Comparison of ENCODE assay signal across 2 cellular contexts in the genomic region with DNA sequence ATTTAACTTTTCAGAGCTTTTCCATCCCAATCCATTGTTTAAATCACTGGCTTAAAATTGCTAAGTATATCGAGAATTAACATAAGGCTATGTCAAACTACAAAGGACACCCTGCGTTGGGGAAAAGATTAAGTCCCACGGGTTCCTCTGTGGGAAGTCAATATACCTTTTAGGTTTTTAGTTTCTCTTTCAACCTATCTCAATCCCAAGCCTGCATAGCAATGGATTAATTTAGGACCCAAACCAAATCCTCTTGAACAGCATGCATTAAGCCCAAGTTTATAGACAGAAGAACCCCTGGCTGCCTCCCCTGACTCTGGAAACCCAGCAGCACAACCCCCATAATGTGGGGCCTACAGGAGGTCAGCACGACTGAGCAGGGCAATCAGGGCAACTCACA.
TF ChIP-seq lines count a peak whose summit lies in the region.

No MANE protein-coding gene starts in this region.

TF ChIP-seq in SK-N-SH, 30 proteins besides CTCF, POLR2A, EP300 and RAD21 (continued from another document):
- TF ChIP-seq, protein P1, sequence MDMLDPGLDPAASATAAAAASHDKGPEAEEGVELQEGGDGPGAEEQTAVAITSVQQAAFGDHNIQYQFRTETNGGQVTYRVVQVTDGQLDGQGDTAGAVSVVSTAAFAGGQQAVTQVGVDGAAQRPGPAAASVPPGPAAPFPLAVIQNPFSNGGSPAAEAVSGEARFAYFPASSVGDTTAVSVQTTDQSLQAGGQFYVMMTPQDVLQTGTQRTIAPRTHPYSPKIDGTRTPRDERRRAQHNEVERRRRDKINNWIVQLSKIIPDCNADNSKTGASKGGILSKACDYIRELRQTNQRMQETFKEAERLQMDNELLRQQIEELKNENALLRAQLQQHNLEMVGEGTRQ (IDR thresholded peaks at IDR 0.05; ENCODE audit: borderline replicate concordance, low read depth, low read length) = no peak
- TF ChIP-seq, protein P2, sequence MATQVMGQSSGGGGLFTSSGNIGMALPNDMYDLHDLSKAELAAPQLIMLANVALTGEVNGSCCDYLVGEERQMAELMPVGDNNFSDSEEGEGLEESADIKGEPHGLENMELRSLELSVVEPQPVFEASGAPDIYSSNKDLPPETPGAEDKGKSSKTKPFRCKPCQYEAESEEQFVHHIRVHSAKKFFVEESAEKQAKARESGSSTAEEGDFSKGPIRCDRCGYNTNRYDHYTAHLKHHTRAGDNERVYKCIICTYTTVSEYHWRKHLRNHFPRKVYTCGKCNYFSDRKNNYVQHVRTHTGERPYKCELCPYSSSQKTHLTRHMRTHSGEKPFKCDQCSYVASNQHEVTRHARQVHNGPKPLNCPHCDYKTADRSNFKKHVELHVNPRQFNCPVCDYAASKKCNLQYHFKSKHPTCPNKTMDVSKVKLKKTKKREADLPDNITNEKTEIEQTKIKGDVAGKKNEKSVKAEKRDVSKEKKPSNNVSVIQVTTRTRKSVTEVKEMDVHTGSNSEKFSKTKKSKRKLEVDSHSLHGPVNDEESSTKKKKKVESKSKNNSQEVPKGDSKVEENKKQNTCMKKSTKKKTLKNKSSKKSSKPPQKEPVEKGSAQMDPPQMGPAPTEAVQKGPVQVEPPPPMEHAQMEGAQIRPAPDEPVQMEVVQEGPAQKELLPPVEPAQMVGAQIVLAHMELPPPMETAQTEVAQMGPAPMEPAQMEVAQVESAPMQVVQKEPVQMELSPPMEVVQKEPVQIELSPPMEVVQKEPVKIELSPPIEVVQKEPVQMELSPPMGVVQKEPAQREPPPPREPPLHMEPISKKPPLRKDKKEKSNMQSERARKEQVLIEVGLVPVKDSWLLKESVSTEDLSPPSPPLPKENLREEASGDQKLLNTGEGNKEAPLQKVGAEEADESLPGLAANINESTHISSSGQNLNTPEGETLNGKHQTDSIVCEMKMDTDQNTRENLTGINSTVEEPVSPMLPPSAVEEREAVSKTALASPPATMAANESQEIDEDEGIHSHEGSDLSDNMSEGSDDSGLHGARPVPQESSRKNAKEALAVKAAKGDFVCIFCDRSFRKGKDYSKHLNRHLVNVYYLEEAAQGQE (IDR thresholded peaks at IDR 0.05; ENCODE audit: low read depth, low read length) = no peak
- TF ChIP-seq FOXM1 (IDR thresholded peaks at IDR 0.05; ENCODE audit: low read depth) (no peak), YY1 (IDR thresholded peaks at IDR 0.05; ENCODE audit: low read depth) (no peak), ELF1 (IDR thresholded peaks at IDR 0.05) (no peak), MEF2A (IDR thresholded peaks at IDR 0.05; ENCODE audit: borderline replicate concordance, low read depth) (no peak), POLR2AphosphoS5 (IDR thresholded peaks at IDR 0.05; ENCODE audit: low read depth, low read length) (no peak), MXI1 (IDR thresholded peaks at IDR 0.05; ENCODE audit: low read depth, low read length) (no peak)

TF ChIP-seq in SK-N-SH treated with all-trans-retinoic acid at 6 μM for 48 hours, 23 proteins besides CTCF, POLR2A, EP300 and RAD21:
- TF ChIP-seq, protein P3, sequence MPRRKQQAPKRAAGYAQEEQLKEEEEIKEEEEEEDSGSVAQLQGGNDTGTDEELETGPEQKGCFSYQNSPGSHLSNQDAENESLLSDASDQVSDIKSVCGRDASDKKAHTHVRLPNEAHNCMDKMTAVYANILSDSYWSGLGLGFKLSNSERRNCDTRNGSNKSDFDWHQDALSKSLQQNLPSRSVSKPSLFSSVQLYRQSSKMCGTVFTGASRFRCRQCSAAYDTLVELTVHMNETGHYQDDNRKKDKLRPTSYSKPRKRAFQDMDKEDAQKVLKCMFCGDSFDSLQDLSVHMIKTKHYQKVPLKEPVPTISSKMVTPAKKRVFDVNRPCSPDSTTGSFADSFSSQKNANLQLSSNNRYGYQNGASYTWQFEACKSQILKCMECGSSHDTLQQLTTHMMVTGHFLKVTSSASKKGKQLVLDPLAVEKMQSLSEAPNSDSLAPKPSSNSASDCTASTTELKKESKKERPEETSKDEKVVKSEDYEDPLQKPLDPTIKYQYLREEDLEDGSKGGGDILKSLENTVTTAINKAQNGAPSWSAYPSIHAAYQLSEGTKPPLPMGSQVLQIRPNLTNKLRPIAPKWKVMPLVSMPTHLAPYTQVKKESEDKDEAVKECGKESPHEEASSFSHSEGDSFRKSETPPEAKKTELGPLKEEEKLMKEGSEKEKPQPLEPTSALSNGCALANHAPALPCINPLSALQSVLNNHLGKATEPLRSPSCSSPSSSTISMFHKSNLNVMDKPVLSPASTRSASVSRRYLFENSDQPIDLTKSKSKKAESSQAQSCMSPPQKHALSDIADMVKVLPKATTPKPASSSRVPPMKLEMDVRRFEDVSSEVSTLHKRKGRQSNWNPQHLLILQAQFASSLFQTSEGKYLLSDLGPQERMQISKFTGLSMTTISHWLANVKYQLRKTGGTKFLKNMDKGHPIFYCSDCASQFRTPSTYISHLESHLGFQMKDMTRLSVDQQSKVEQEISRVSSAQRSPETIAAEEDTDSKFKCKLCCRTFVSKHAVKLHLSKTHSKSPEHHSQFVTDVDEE (CRISPR knock-in tag; IDR thresholded peaks at IDR 0.05) = no peak
- TF ChIP-seq, protein P4, sequence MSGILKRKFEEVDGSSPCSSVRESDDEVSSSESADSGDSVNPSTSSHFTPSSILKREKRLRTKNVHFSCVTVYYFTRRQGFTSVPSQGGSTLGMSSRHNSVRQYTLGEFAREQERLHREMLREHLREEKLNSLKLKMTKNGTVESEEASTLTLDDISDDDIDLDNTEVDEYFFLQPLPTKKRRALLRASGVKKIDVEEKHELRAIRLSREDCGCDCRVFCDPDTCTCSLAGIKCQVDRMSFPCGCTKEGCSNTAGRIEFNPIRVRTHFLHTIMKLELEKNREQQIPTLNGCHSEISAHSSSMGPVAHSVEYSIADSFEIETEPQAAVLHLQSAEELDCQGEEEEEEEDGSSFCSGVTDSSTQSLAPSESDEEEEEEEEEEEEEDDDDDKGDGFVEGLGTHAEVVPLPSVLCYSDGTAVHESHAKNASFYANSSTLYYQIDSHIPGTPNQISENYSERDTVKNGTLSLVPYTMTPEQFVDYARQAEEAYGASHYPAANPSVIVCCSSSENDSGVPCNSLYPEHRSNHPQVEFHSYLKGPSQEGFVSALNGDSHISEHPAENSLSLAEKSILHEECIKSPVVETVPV (CRISPR knock-in tag; IDR thresholded peaks at IDR 0.05) = no peak
- no peak for TF ChIP-seq RARB (CRISPR knock-in tag; IDR thresholded peaks at IDR 0.05)
- TF ChIP-seq TOX (CRISPR knock-in tag; IDR thresholded peaks at IDR 0.05; ENCODE audit: borderline replicate concordance) = no peak
- no peak for TF ChIP-seq BACH2 (CRISPR knock-in tag; IDR thresholded peaks at IDR 0.05; ENCODE audit: borderline replicate concordance)
- TF ChIP-seq, protein P5, sequence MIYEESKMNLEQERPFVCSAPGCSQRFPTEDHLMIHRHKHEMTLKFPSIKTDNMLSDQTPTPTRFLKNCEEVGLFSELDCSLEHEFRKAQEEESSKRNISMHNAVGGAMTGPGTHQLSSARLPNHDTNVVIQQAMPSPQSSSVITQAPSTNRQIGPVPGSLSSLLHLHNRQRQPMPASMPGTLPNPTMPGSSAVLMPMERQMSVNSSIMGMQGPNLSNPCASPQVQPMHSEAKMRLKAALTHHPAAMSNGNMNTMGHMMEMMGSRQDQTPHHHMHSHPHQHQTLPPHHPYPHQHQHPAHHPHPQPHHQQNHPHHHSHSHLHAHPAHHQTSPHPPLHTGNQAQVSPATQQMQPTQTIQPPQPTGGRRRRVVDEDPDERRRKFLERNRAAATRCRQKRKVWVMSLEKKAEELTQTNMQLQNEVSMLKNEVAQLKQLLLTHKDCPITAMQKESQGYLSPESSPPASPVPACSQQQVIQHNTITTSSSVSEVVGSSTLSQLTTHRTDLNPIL (CRISPR knock-in tag; IDR thresholded peaks at IDR 0.05; ENCODE audit: low read depth) = no peak
- TF ChIP-seq CSDC2 (CRISPR knock-in tag; IDR thresholded peaks at IDR 0.05) = no peak
- TF ChIP-seq GLIS3 (CRISPR knock-in tag; IDR thresholded peaks at IDR 0.05) = no peak
- TF ChIP-seq SNAI2 (CRISPR knock-in tag; IDR thresholded peaks at IDR 0.05) = no peak
- TF ChIP-seq, protein P6, sequence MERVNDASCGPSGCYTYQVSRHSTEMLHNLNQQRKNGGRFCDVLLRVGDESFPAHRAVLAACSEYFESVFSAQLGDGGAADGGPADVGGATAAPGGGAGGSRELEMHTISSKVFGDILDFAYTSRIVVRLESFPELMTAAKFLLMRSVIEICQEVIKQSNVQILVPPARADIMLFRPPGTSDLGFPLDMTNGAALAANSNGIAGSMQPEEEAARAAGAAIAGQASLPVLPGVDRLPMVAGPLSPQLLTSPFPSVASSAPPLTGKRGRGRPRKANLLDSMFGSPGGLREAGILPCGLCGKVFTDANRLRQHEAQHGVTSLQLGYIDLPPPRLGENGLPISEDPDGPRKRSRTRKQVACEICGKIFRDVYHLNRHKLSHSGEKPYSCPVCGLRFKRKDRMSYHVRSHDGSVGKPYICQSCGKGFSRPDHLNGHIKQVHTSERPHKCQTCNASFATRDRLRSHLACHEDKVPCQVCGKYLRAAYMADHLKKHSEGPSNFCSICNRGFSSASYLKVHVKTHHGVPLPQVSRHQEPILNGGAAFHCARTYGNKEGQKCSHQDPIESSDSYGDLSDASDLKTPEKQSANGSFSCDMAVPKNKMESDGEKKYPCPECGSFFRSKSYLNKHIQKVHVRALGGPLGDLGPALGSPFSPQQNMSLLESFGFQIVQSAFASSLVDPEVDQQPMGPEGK (CRISPR knock-in tag; IDR thresholded peaks at IDR 0.05; ENCODE audit: borderline replicate concordance) = no peak
- no peak for TF ChIP-seq PPARA (CRISPR knock-in tag; IDR thresholded peaks at IDR 0.05; ENCODE audit: borderline replicate concordance)
- TF ChIP-seq OSR1 (CRISPR knock-in tag; IDR thresholded peaks at IDR 0.05) = no peak
- no peak for TF ChIP-seq TCF4 (CRISPR knock-in tag; IDR thresholded peaks at IDR 0.05; ENCODE audit: borderline replicate concordance)
